17 cellular contexts compared by ENCODE assay signal in the genomic region with DNA sequence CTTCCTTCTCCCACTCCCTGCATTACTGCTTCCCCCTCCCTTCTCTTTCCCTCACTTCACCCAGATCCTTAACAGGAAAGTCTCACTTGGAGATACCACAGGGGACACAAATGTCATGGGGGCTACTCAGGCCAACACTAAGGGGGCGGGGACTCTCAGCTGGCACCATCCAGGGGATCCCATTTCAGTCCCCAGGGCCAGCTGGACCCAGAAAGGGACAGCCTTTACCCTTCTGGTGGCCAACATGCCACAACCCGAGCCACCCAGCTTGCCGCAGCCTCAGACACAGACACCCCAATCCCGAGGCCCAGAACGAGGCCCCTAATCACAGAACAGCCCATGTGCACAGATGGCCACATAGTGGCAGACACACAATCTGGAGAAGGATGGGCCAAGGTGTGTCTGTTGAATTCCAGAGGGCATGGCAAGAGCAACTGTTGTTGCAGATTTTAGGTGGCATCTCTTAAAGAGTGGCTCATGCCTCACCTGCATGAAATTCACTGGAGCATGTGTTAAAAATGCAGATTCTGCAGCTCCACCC. TPM values are rescaled to one million over a fixed set of nuclear protein-coding genes. Genes with fewer than 3 reads are reported as not detected.
DNase-seq lines count a peak whose midpoint lies in the region; ATAC-seq and TF ChIP-seq lines count a peak whose summit lies in the region.
"Had no signal": no experiment of that assay in that cellular context is flagged by ENCODE, and none has a peak within 500 bp of the region (broad histone marks: within the 10 kb centered on the region; RNA-seq: fewer than 3 reads in every experiment).

No MANE protein-coding gene starts in this region.

- TF ChIP-seq POLR2A in gastroesophageal sphincter (IDR thresholded peaks at IDR 0.05): no peak
- no peak for TF ChIP-seq POLR2A in spleen (IDR thresholded peaks at IDR 0.05)

- TF ChIP-seq EP300 in gastroesophageal sphincter (IDR thresholded peaks at IDR 0.05): no peak

- H3K27me3 ChIP-seq in gastroesophageal sphincter: no peaks in the 10 kb centered on the region
- H3K27me3 ChIP-seq in spleen (replicated peaks in 1 of 7): no peaks in the 10 kb centered on the region
- H3K27me3 ChIP-seq: adrenal gland, MG63 had no signal

- POLR2A ChIA-PET in activated CD8-positive, alpha-beta T cell treated with anti-CD3 and anti-CD28 coated beads, Interleukin-2, amount 10 ng/mL, durations not matched to agents 7 days and 5 days (lab: Charles Lee): no interaction called here

- H3K4me1 Mint-ChIP-seq in activated CD8-positive, alpha-beta memory T cell treated with anti-CD3 and anti-CD28 coated beads, Interleukin-2, amount 10 ng/mL, durations not matched to agents 7 days and 5 days: peaks cover 79% of the 10 kb centered on the region
- H3K4me1 Mint-ChIP-seq in activated CD8-positive, alpha-beta T cell treated with anti-CD3 and anti-CD28 coated beads, Interleukin-2, amount 10 ng/mL, durations not matched to agents 7 days and 5 days (ENCODE audit: low read depth): peaks cover 85% of the 10 kb centered on the region

- ATAC-seq in activated CD8-positive, alpha-beta memory T cell treated with anti-CD3 and anti-CD28 coated beads, Interleukin-2, amount 10 ng/mL, durations not matched to agents 7 days and 5 days: no peak
- ATAC-seq in activated CD8-positive, alpha-beta T cell treated with anti-CD3 and anti-CD28 coated beads, Interleukin-2, amount 10 ng/mL, durations not matched to agents 7 days and 5 days: no peak
- ATAC-seq in gastroesophageal sphincter: no peak
- ATAC-seq: GM23338, sciatic nerve had no signal

- H3K36me3 ChIP-seq in gastroesophageal sphincter: peaks cover 0 to 40% of the 10 kb centered on the region in 2 donors
- H3K36me3 ChIP-seq in spleen: peaks cover 0 to 67% (median 15%) of the 10 kb centered on the region in 6 donors
- H3K36me3 ChIP-seq: adrenal gland had no signal

- H3K9me3 Mint-ChIP-seq in activated CD8-positive, alpha-beta memory T cell treated with anti-CD3 and anti-CD28 coated beads, Interleukin-2, amount 10 ng/mL, durations not matched to agents 7 days and 5 days (ENCODE audit: low read depth): no peaks in the 10 kb centered on the region
- H3K9me3 Mint-ChIP-seq in activated CD8-positive, alpha-beta T cell treated with anti-CD3 and anti-CD28 coated beads, Interleukin-2, amount 10 ng/mL, durations not matched to agents 7 days and 5 days (ENCODE audit: insufficient read depth): no peaks in the 10 kb centered on the region
- H3K9me3 Mint-ChIP-seq: GM23338 had no signal

- intact Hi-C loops in spleen (cut with DNase I; ENCODE audit: low total_unique reads): no loop called here
- intact Hi-C loops in head of caudate nucleus (cut with DNase I): no loop called here

- no CpG with 5 or more reads among the region's 5 CpGs for WGBS in gastroesophageal sphincter (ENCODE audit: low coverage in 1 of 2), 2 donors
- 87 to 99% (median 95%) methylated on average over 5 of the region's 5 CpGs for whole genome bisulfite sequencing in spleen, 5 donors

- no peak overlapping the region for H3K4me3 Mint-ChIP-seq in activated CD8-positive, alpha-beta memory T cell treated with anti-CD3 and anti-CD28 coated beads, Interleukin-2, amount 10 ng/mL, durations not matched to agents 7 days and 5 days
- H3K4me3 Mint-ChIP-seq in activated CD8-positive, alpha-beta T cell treated with anti-CD3 and anti-CD28 coated beads, Interleukin-2, amount 10 ng/mL, durations not matched to agents 7 days and 5 days: no peak overlapping the region
- H3K4me3 Mint-ChIP-seq: GM23338 had no signal

- H3K27ac ChIP-seq in gastroesophageal sphincter (peak overlapping the region; percentile 7 to 90 (median 88)), spleen (peak overlapping the region in 7 of 8 donors; percentile 46 to 95 (median 92))
- H3K27ac ChIP-seq: adrenal gland had no signal

- no peaks in the 10 kb centered on the region for H3K9me3 ChIP-seq in gastroesophageal sphincter
- no peaks in the 10 kb centered on the region for H3K9me3 ChIP-seq in spleen
- H3K9me3 ChIP-seq: adrenal gland, MG63 had no signal

- no peak for DNase-seq in activated CD8-positive, alpha-beta memory T cell treated with anti-CD3 and anti-CD28 coated beads, Interleukin-2, amount 10 ng/mL, durations not matched to agents 7 days and 5 days
- no peak for DNase-seq in activated CD8-positive, alpha-beta memory T cell treated with anti-CD3 and anti-CD28 coated beads, Interleukin-2, amount 50 U/mL, for 48 hours
- no peak for DNase-seq in activated CD8-positive, alpha-beta T cell treated with anti-CD3 and anti-CD28 coated beads, Interleukin-2, amount 10 ng/mL, durations not matched to agents 7 days and 5 days
- DNase-seq in spleen (no peak), DMS79 (lab: John Stamatoyannopoulos, UW) (no peak), NCI-H2107 (lab: John Stamatoyannopoulos, UW) (no peak), head of caudate nucleus (no peak)
- DNase-seq: adrenal gland, EL, MG63, NCI-H187, NCI-H524 treated with DMSO at 0.1 percent for 48 hours, OCI-M1 had no signal

- H3K36me3 Mint-ChIP-seq in activated CD8-positive, alpha-beta memory T cell treated with anti-CD3 and anti-CD28 coated beads, Interleukin-2, amount 10 ng/mL, durations not matched to agents 7 days and 5 days: peaks cover 39% of the 10 kb centered on the region
- peaks cover 62% of the 10 kb centered on the region for H3K36me3 Mint-ChIP-seq in activated CD8-positive, alpha-beta T cell treated with anti-CD3 and anti-CD28 coated beads, Interleukin-2, amount 10 ng/mL, durations not matched to agents 7 days and 5 days (ENCODE audit: low read depth)

- H3K27ac Mint-ChIP-seq in activated CD8-positive, alpha-beta memory T cell treated with anti-CD3 and anti-CD28 coated beads, Interleukin-2, amount 10 ng/mL, durations not matched to agents 7 days and 5 days: peak overlapping the region; percentile 13
- H3K27ac Mint-ChIP-seq in activated CD8-positive, alpha-beta T cell treated with anti-CD3 and anti-CD28 coated beads, Interleukin-2, amount 10 ng/mL, durations not matched to agents 7 days and 5 days: peak overlapping the region; percentile 5
- H3K27ac Mint-ChIP-seq: GM23338 had no signal

- TF ChIP-seq CTCF in gastroesophageal sphincter (IDR thresholded peaks at IDR 0.05) (no peak), spleen (IDR thresholded peaks at IDR 0.05 in 8 of 11, conservative IDR thresholded peaks at IDR 0.05 in 3 of 11) (no peak)

- peaks cover 12 to 98% (median 51%) of the 10 kb centered on the region in 3 donors for H3K4me1 ChIP-seq in gastroesophageal sphincter
- peaks cover 40 to 98% (median 70%) of the 10 kb centered on the region in 6 donors for H3K4me1 ChIP-seq in spleen

- CTCF ChIA-PET in activated CD8-positive, alpha-beta memory T cell treated with anti-CD3 and anti-CD28 coated beads, Interleukin-2, amount 10 ng/mL, durations not matched to agents 7 days and 5 days (lab: Charles Lee): interaction anchor here (1.7 to 3.2 kb wide), 4 partner anchors 10 to 17 kb away, joined by 3 to 17 read pairs (median 6); no protein-coding TSS in a partner anchor
- CTCF ChIA-PET in activated CD8-positive, alpha-beta T cell treated with anti-CD3 and anti-CD28 coated beads, Interleukin-2, amount 10 ng/mL, durations not matched to agents 7 days and 5 days (lab: Charles Lee): interaction anchor here (1.6 to 8.0 kb wide), 2 partner anchors 17 to 19 kb away, joined by 4 to 86 read pairs; no protein-coding TSS in a partner anchor

- no peak overlapping the region for H3K4me3 ChIP-seq in gastroesophageal sphincter
- no peak overlapping the region for H3K4me3 ChIP-seq in spleen
- H3K4me3 ChIP-seq: adrenal gland, GM23338, MG63 had no signal

- H3K27me3 Mint-ChIP-seq in activated CD8-positive, alpha-beta memory T cell treated with anti-CD3 and anti-CD28 coated beads, Interleukin-2, amount 10 ng/mL, durations not matched to agents 7 days and 5 days: no peaks in the 10 kb centered on the region
- H3K27me3 Mint-ChIP-seq in activated CD8-positive, alpha-beta T cell treated with anti-CD3 and anti-CD28 coated beads, Interleukin-2, amount 10 ng/mL, durations not matched to agents 7 days and 5 days (ENCODE audit: low read depth): no peaks in the 10 kb centered on the region

RNA-seq across cellular contexts. Expression of a gene that starts 5.6 kb away (rescaled TPM):
- 10 to 100 TPM; 30.8 to 49.2 TPM for total RNA-seq in activated CD8-positive, alpha-beta memory T cell treated with anti-CD3 and anti-CD28 coated beads, Interleukin-2, amount 10 ng/mL, durations not matched to agents 7 days and 5 days
- 10 to 100 TPM; 43.2 to 48.4 TPM for total RNA-seq in activated CD8-positive, alpha-beta T cell treated with anti-CD3 and anti-CD28 coated beads, Interleukin-2, amount 10 ng/mL, durations not matched to agents 7 days and 5 days
- total RNA-seq in gastroesophageal sphincter (100 to 1,000 TPM in 3 of 4 donors, 10 to 100 TPM in 1; 82.3 to 207 (median 155) TPM), spleen (10 to 100 TPM; 32.7 to 55.2 (median 45.8) TPM)
- 10 to 100 TPM; 10.4 to 18.0 (median 17.1) TPM for polyA plus RNA-seq in spleen

RNA-seq across cellular contexts. Expression of a gene that starts 42.2 kb away (rescaled TPM):
- 1 to 10 TPM; 2.2 to 4.8 TPM for total RNA-seq in activated CD8-positive, alpha-beta memory T cell treated with anti-CD3 and anti-CD28 coated beads, Interleukin-2, amount 10 ng/mL, durations not matched to agents 7 days and 5 days
- total RNA-seq in activated CD8-positive, alpha-beta T cell treated with anti-CD3 and anti-CD28 coated beads, Interleukin-2, amount 10 ng/mL, durations not matched to agents 7 days and 5 days: 1 to 10 TPM; 1.1 to 1.6 TPM
- total RNA-seq in gastroesophageal sphincter: 10 to 100 TPM in 1 of 4 donors, 1 to 10 TPM in 3; 1.1 to 43.3 (median 8.3) TPM
- total RNA-seq in spleen: 10 to 100 TPM; 19.1 to 95.0 (median 40.7) TPM
- polyA plus RNA-seq in spleen: 10 to 100 TPM in 2 of 3 donors, 1 to 10 TPM in 1; 9.6 to 18.3 (median 16.8) TPM
- total RNA-seq: SK-MEL-5 had no signal

RNA-seq across cellular contexts. Expression of a gene that starts 57.3 kb away (rescaled TPM):
- 10 to 100 TPM; 49.4 to 64.5 TPM for total RNA-seq in activated CD8-positive, alpha-beta memory T cell treated with anti-CD3 and anti-CD28 coated beads, Interleukin-2, amount 10 ng/mL, durations not matched to agents 7 days and 5 days
- total RNA-seq in activated CD8-positive, alpha-beta T cell treated with anti-CD3 and anti-CD28 coated beads, Interleukin-2, amount 10 ng/mL, durations not matched to agents 7 days and 5 days: 10 to 100 TPM; 60.7 to 61.1 TPM
- total RNA-seq in gastroesophageal sphincter (10 to 100 TPM; 17.9 to 53.9 (median 25.7) TPM), spleen (100 to 1,000 TPM in 5 of 7 donors, 10 to 100 TPM in 2; 84.6 to 159 (median 117) TPM)
- 10 to 100 TPM; 10.9 to 21.7 (median 12.3) TPM for polyA plus RNA-seq in spleen
